21 cellular contexts compared by ENCODE assay signal in the genomic region with DNA sequence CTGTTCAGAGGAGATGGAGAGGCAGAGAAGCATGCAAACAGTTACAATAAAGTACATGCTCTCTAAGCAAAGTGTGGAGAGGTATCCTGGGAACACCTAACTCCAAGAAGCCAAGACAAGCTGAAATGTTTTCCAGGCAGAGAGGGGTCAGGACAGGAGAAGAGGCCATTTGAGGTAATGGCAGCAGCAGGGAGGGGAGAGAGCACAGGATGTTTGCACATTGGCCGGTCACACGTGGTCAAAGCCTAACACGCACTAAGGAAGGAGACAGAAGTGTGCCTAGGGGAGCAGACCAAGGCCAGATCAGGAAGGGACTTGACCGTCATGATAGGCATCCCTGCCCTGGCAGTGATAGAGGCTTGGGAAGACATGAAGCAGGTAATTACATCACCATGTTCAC.
"Had no signal": no experiment of that assay in that cellular context is flagged by ENCODE, and none has a peak within 500 bp of the region (broad histone marks: within the 10 kb centered on the region; RNA-seq: fewer than 3 reads in every experiment).

No MANE protein-coding gene starts in this region.

- H3K9me3 Mint-ChIP-seq: activated T-cell treated with anti-CD3 and anti-CD28 coated beads, Interleukin-2, amount 50 U/mL, for 24 hours; activated T-helper 2 cell treated with anti-CD3 and anti-CD28 coated beads, Interferon-gamma antibody, Interleukin-2, Interleukin-4, amounts not matched to agents 10 μg/mL and 5 μg/mL and 100 μg/mL, durations not matched to agents 14 hours and 24 hours and 36 hours; endodermal cell; WTC11 had no signal

- H3K4me3 Mint-ChIP-seq: activated naive CD8-positive, alpha-beta T cell; activated T-cell treated with anti-CD3 and anti-CD28 coated beads, Interleukin-2, amount 50 U/mL, for 24 hours; central memory CD8-positive, alpha-beta T cell; endodermal cell; naive thymus-derived CD4-positive, alpha-beta T cell; WTC11 had no signal

- ATAC-seq: left colon; naive thymus-derived CD4-positive, alpha-beta T cell; stimulated activated naive CD8-positive, alpha-beta T cell treated with anti-CD3 and anti-CD28 coated beads, Interleukin-15, Interleukin-2, amounts not matched to agents 100 U/mL and 50 U/mL, for 24 hours; WTC11 had no signal

- H3K4me1 Mint-ChIP-seq: central memory CD8-positive, alpha-beta T cell had no signal

- DNase-seq: activated CD8-positive, alpha-beta memory T cell treated with anti-CD3 and anti-CD28 coated beads for 24 hours; activated CD8-positive, alpha-beta memory T cell treated with anti-CD3 and anti-CD28 coated beads, Interleukin-2, amount 50 U/mL, for 4 hours; activated naive CD4-positive, alpha-beta T cell; activated T-cell treated with anti-CD3 and anti-CD28 coated beads, Interleukin-2, amount 50 U/mL, for 24 hours; brain microvascular endothelial cell; colonic mucosa; endodermal cell; heart left ventricle; left colon; naive thymus-derived CD4-positive, alpha-beta T cell; stimulated activated CD4-positive, alpha-beta T cell treated with anti-CD3 and anti-CD28 coated beads, Interleukin-4, amount 100 ng/mL, for 4 hours; stimulated activated naive CD8-positive, alpha-beta T cell treated with anti-CD3 and anti-CD28 coated beads, Interleukin-15, Interleukin-2, amounts not matched to agents 100 U/mL and 50 U/mL, for 24 hours; T-helper 9 cell; tibial artery had no signal

- H3K36me3 Mint-ChIP-seq: activated naive CD8-positive, alpha-beta T cell; naive thymus-derived CD4-positive, alpha-beta T cell had no signal

- H3K4me3 ChIP-seq: adrenal gland, ascending aorta, colonic mucosa, heart left ventricle, tibial artery had no signal

- H3K27me3 ChIP-seq: adrenal gland, ascending aorta, brain microvascular endothelial cell, colonic mucosa, heart left ventricle, tibial artery had no signal

- H3K4me1 ChIP-seq: ascending aorta, colonic mucosa had no signal

- H3K36me3 ChIP-seq: adrenal gland, ascending aorta, brain microvascular endothelial cell, colonic mucosa, heart left ventricle, tibial artery had no signal

- H3K27me3 Mint-ChIP-seq: central memory CD8-positive, alpha-beta T cell; progenitor cell of endocrine pancreas had no signal

- H3K27ac Mint-ChIP-seq: activated naive CD8-positive, alpha-beta T cell; activated T-cell treated with anti-CD3 and anti-CD28 coated beads, Interleukin-2, amount 50 U/mL, for 24 hours; activated T-helper 2 cell treated with anti-CD3 and anti-CD28 coated beads, Interferon-gamma antibody, Interleukin-2, Interleukin-4, amounts not matched to agents 10 μg/mL and 5 μg/mL and 100 μg/mL, durations not matched to agents 14 hours and 24 hours and 36 hours; naive thymus-derived CD4-positive, alpha-beta T cell; progenitor cell of endocrine pancreas; WTC11 had no signal

- H3K9me3 ChIP-seq: adrenal gland, ascending aorta, colonic mucosa, heart left ventricle, tibial artery had no signal

- H3K27ac ChIP-seq: adrenal gland, ascending aorta, brain microvascular endothelial cell, colonic mucosa, heart left ventricle, tibial artery had no signal
